In genomic region chr1:197677752-197678295, GRCh38 we compare ENCODE assay signal across 23 cellular contexts.
"Had no signal": no experiment of that assay in that cellular context is flagged by ENCODE, and none has a peak within 500 bp of the region (broad histone marks: within the 10 kb centered on the region; RNA-seq: fewer than 3 reads in every experiment).

No MANE protein-coding gene starts in this region.

- DNase-seq: effector CD4-positive, alpha-beta T cell; endodermal cell; erythroblast; foreskin keratinocyte; heart left ventricle; hippocampal formation; lower lobe of right lung; natural killer cell; nucleus accumbens; pancreas; right cardiac atrium; stimulated activated CD4-positive, alpha-beta T cell treated with anti-CD3 and anti-CD28 coated beads, Interleukin-2, amount 100 ng/mL, for 48 hours; stimulated activated naive CD4-positive, alpha-beta T cell treated with Interleukin-2 at 50 U/mL for 16 hours; upper lobe of left lung; uterus had no signal

- H3K4me2 ChIP-seq: smooth muscle cell had no signal

- ATAC-seq: foreskin keratinocyte, heart left ventricle, left lobe of liver, lower lobe of right lung, natural killer cell, pancreas, right cardiac atrium had no signal

- H3K9me3 Mint-ChIP-seq: endodermal cell, memory B cell, mesothelial cell of epicardium, natural killer cell, neural crest cell had no signal

- H3K27me3 Mint-ChIP-seq: memory B cell, progenitor cell of endocrine pancreas had no signal

- H3K27ac ChIP-seq: coronary artery, foreskin keratinocyte, heart left ventricle, lower lobe of right lung, pancreas, upper lobe of left lung, uterus had no signal

- H3K9me3 ChIP-seq: heart left ventricle, lower lobe of right lung, pancreas, upper lobe of left lung, uterus had no signal

- H3K27ac Mint-ChIP-seq: endodermal cell, memory B cell, mesothelial cell of epicardium, progenitor cell of endocrine pancreas had no signal

- H3K4me3 Mint-ChIP-seq: endodermal cell, memory B cell, mesothelial cell of epicardium, natural killer cell, neural crest cell had no signal

- H3K4me1 ChIP-seq: lower lobe of right lung, uterus had no signal

- H3K4me3 ChIP-seq: coronary artery, heart left ventricle, lower lobe of right lung, pancreas, smooth muscle cell, upper lobe of left lung, uterus had no signal

- FAIRE-seq: endothelial cell of umbilical vein had no signal

- H3K36me3 Mint-ChIP-seq: mesothelial cell of epicardium, natural killer cell had no signal

- H3K27me3 ChIP-seq: foreskin keratinocyte, heart left ventricle, pancreas, upper lobe of left lung, uterus had no signal

- H3K36me3 ChIP-seq: heart left ventricle, lower lobe of right lung, pancreas, upper lobe of left lung, uterus had no signal
